Comparison of ENCODE assay signal across 2 cellular contexts in genomic region chr7:75958802-75959543, GRCh38.
TF ChIP-seq lines count a peak whose summit lies in the region.

No MANE protein-coding gene starts in this region.

TF ChIP-seq in SK-N-SH treated with all-trans-retinoic acid at 6 μM for 48 hours, 23 proteins besides CTCF, POLR2A, EP300 and RAD21:
- TF ChIP-seq, protein P1, sequence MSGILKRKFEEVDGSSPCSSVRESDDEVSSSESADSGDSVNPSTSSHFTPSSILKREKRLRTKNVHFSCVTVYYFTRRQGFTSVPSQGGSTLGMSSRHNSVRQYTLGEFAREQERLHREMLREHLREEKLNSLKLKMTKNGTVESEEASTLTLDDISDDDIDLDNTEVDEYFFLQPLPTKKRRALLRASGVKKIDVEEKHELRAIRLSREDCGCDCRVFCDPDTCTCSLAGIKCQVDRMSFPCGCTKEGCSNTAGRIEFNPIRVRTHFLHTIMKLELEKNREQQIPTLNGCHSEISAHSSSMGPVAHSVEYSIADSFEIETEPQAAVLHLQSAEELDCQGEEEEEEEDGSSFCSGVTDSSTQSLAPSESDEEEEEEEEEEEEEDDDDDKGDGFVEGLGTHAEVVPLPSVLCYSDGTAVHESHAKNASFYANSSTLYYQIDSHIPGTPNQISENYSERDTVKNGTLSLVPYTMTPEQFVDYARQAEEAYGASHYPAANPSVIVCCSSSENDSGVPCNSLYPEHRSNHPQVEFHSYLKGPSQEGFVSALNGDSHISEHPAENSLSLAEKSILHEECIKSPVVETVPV (CRISPR knock-in tag; IDR thresholded peaks at IDR 0.05): no peak
- no peak for TF ChIP-seq ZNF565 (CRISPR knock-in tag; conservative IDR thresholded peaks at IDR 0.05; ENCODE audit: low read depth)
- no peak for TF ChIP-seq CSDC2 (CRISPR knock-in tag; IDR thresholded peaks at IDR 0.05)
- TF ChIP-seq TOX (CRISPR knock-in tag; IDR thresholded peaks at IDR 0.05; ENCODE audit: borderline replicate concordance): no peak
- TF ChIP-seq ZFP30 (CRISPR knock-in tag; IDR thresholded peaks at IDR 0.05): no peak

TF ChIP-seq in HepG2, 621 proteins besides CTCF, POLR2A, EP300 and RAD21 (continues in another document):
- TF ChIP-seq AGO1 (IDR thresholded peaks at IDR 0.05; ENCODE audit: low read depth, low read length, poor library complexity, severe bottlenecking): no peak
- no peak for TF ChIP-seq BATF2 (CRISPR knock-in tag; IDR thresholded peaks at IDR 0.05)
- TF ChIP-seq, protein P2, sequence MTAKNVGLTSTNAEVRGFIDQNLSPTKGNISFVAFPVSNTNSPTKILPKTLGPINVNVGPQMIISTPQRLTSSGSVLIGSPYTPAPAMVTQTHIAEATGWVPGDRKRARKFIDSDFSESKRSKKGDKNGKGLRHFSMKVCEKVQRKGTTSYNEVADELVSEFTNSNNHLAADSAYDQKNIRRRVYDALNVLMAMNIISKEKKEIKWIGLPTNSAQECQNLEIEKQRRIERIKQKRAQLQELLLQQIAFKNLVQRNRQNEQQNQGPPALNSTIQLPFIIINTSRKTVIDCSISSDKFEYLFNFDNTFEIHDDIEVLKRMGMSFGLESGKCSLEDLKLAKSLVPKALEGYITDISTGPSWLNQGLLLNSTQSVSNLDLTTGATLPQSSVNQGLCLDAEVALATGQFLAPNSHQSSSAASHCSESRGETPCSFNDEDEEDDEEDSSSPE (CRISPR knock-in tag; IDR thresholded peaks at IDR 0.05): no peak
- TF ChIP-seq ZNF652 (CRISPR knock-in tag; IDR thresholded peaks at IDR 0.05; ENCODE audit: borderline replicate concordance, low read depth): no peak
- TF ChIP-seq ZNF770 (CRISPR knock-in tag; IDR thresholded peaks at IDR 0.05): peak; percentile 99
- TF ChIP-seq ZNF225 (CRISPR knock-in tag; IDR thresholded peaks at IDR 0.05): no peak
- no peak for TF ChIP-seq ATF4 (CRISPR knock-in tag; IDR thresholded peaks at IDR 0.05)
- peak; percentile 40; the same call in 1 of the 2 replicates for TF ChIP-seq ZNF772 (CRISPR knock-in tag; IDR thresholded peaks at IDR 0.05)
- peak; percentile 39; the same call in 1 of the 2 replicates for TF ChIP-seq PAXIP1 (CRISPR knock-in tag; conservative IDR thresholded peaks at IDR 0.05)
- no peak for TF ChIP-seq ZNF282 (IDR thresholded peaks at IDR 0.05; ENCODE audit: partially characterized antibody)
- peak; percentile 35; the same call in 1 of the 2 replicates for TF ChIP-seq CREM (IDR thresholded peaks at IDR 0.05)
- TF ChIP-seq CREM (CRISPR knock-in tag; IDR thresholded peaks at IDR 0.05): no peak
- TF ChIP-seq SOX13 (IDR thresholded peaks at IDR 0.05): no peak
- TF ChIP-seq SOX13 (CRISPR knock-in tag; conservative IDR thresholded peaks at IDR 0.05 in 1 of 2, IDR thresholded peaks at IDR 0.05 in 1 of 2): peak in 1 of 2 experiments; percentile 50; a peak in 1 of 4 replicates
- TF ChIP-seq ZFP36L1 (CRISPR knock-in tag; IDR thresholded peaks at IDR 0.05): 0 out of 2 replicates have a peak, but pooled peaks have one; percentile 15
- 0 out of 2 replicates have a peak, but pooled peaks have one; percentile 48 for TF ChIP-seq GATA4 (IDR thresholded peaks at IDR 0.05; ENCODE audit: borderline replicate concordance, low read depth)
- peak; percentile 96 for TF ChIP-seq ZNF205 (CRISPR knock-in tag; IDR thresholded peaks at IDR 0.05)
- no peak for TF ChIP-seq BCL6 (CRISPR knock-in tag; IDR thresholded peaks at IDR 0.05)
- 0 out of 2 replicates have a peak, but pooled peaks have one; percentile 29 for TF ChIP-seq FOXJ3 (CRISPR knock-in tag; IDR thresholded peaks at IDR 0.05; ENCODE audit: borderline replicate concordance)
- peak; percentile 43; the same call in 1 of the 2 replicates for TF ChIP-seq GFI1 (CRISPR knock-in tag; IDR thresholded peaks at IDR 0.05; ENCODE audit: borderline replicate concordance)
- TF ChIP-seq FOXA3 (CRISPR knock-in tag; IDR thresholded peaks at IDR 0.05): peak; percentile 29; the same call in 1 of the 2 replicates
- peak; percentile 22; the same call in 1 of the 2 replicates for TF ChIP-seq CHD4 (IDR thresholded peaks at IDR 0.05; ENCODE audit: borderline replicate concordance, low read length)
- peak; percentile 80; the same call in 1 of the 2 replicates for TF ChIP-seq SIX4 (CRISPR knock-in tag; IDR thresholded peaks at IDR 0.05)
- no peak for TF ChIP-seq SOX6 (IDR thresholded peaks at IDR 0.05)
- TF ChIP-seq SOX6 (CRISPR knock-in tag; IDR thresholded peaks at IDR 0.05): peak; percentile 40; the same call in 1 of the 2 replicates
- no peak for TF ChIP-seq ZNF343 (CRISPR knock-in tag; IDR thresholded peaks at IDR 0.05)
- no peak for TF ChIP-seq CREBL2 (CRISPR knock-in tag; IDR thresholded peaks at IDR 0.05; ENCODE audit: borderline replicate concordance)
- 0 out of 2 replicates have a peak, but pooled peaks have one; percentile 20 for TF ChIP-seq TARDBP (CRISPR knock-in tag; IDR thresholded peaks at IDR 0.05)
- 0 out of 2 replicates have a peak, but pooled peaks have one; percentile 25 for TF ChIP-seq NCOA2 (CRISPR knock-in tag; IDR thresholded peaks at IDR 0.05)
- no peak for TF ChIP-seq TAF15 (IDR thresholded peaks at IDR 0.05; ENCODE audit: low read depth, low read length, poor library complexity, severe bottlenecking)
- peak; percentile 97 for TF ChIP-seq TBX3 (IDR thresholded peaks at IDR 0.05; ENCODE audit: borderline replicate concordance)
- TF ChIP-seq NFYB (CRISPR knock-in tag; IDR thresholded peaks at IDR 0.05): no peak
- TF ChIP-seq NFKBIZ (CRISPR knock-in tag; IDR thresholded peaks at IDR 0.05): no peak
- no peak for TF ChIP-seq PCBP2 (optimal IDR thresholded peaks at IDR 0.05; ENCODE audit: low read depth, low read length, poor library complexity, severe bottlenecking)
- TF ChIP-seq, protein P3, sequence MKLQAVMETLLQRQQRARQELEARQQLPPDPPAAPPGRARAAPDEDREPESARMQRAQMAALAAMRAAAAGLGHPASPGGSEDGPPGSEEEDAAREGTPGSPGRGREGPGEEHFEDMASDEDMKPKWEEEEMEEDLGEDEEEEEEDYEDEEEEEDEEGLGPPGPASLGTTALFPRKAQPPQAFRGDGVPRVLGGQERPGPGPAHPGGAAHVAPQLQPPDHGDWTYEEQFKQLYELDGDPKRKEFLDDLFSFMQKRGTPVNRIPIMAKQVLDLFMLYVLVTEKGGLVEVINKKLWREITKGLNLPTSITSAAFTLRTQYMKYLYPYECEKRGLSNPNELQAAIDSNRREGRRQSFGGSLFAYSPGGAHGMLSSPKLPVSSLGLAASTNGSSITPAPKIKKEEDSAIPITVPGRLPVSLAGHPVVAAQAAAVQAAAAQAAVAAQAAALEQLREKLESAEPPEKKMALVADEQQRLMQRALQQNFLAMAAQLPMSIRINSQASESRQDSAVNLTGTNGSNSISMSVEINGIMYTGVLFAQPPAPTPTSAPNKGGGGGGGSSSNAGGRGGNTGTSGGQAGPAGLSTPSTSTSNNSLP (IDR thresholded peaks at IDR 0.05; ENCODE audit: low read depth, low read length): peak; percentile 39; the same call in 1 of the 2 replicates
- TF ChIP-seq CEBPG (CRISPR knock-in tag; IDR thresholded peaks at IDR 0.05): 0 out of 2 replicates have a peak, but pooled peaks have one; percentile 23
- peak; percentile 31; the same call in 1 of the 2 replicates for TF ChIP-seq GATAD2A (CRISPR knock-in tag; IDR thresholded peaks at IDR 0.05)
- no peak for TF ChIP-seq SNAI1 (CRISPR knock-in tag; IDR thresholded peaks at IDR 0.05; ENCODE audit: borderline replicate concordance)
- peak; percentile 47; the same call in 1 of the 2 replicates for TF ChIP-seq ARID5B (CRISPR knock-in tag; IDR thresholded peaks at IDR 0.05)
- TF ChIP-seq, protein P4, sequence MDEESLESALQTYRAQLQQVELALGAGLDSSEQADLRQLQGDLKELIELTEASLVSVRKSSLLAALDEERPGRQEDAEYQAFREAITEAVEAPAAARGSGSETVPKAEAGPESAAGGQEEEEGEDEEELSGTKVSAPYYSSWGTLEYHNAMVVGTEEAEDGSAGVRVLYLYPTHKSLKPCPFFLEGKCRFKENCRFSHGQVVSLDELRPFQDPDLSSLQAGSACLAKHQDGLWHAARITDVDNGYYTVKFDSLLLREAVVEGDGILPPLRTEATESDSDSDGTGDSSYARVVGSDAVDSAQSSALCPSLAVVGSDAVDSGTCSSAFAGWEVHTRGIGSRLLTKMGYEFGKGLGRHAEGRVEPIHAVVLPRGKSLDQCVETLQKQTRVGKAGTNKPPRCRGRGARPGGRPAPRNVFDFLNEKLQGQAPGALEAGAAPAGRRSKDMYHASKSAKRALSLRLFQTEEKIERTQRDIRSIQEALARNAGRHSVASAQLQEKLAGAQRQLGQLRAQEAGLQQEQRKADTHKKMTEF (CRISPR knock-in tag; IDR thresholded peaks at IDR 0.05): no peak
- no peak for TF ChIP-seq STAG1 (CRISPR knock-in tag; IDR thresholded peaks at IDR 0.05)
